ENCODE assay signal across 8 cellular contexts in genomic region chr6:107114213-107114871, GRCh38. TPM values are rescaled to one million over a fixed set of nuclear protein-coding genes. Genes with fewer than 3 reads are reported as not detected.
DNase-seq lines count a peak whose midpoint lies in the region; TF ChIP-seq lines count a peak whose summit lies in the region.

No MANE protein-coding gene starts in this region.

- TF ChIP-seq RAD21 in SK-N-SH (IDR thresholded peaks at IDR 0.05; ENCODE audit: low read length): peak; percentile 67

- H3K9me2 ChIP-seq in SK-N-SH: no peaks in the 10 kb centered on the region

- no peaks in the 10 kb centered on the region; the same call in 1 of the 2 replicates for H3K27me3 ChIP-seq in SK-N-SH (ENCODE audit: insufficient read depth)
- H3K27me3 ChIP-seq in ovary: no peaks in the 10 kb centered on the region
- H3K27me3 ChIP-seq in tibial nerve: no peaks in the 10 kb centered on the region

- TF ChIP-seq CTCF in LNCaP clone FGC (IDR thresholded peaks at IDR 0.05; ENCODE audit: control insufficient read depth, extremely low read depth, insufficient read depth) (peak; percentile 89), SK-N-SH (IDR thresholded peaks at IDR 0.05) (peak; percentile 72), ovary (IDR thresholded peaks at IDR 0.05) (peak; percentile 85 to 91 (median 90)), tibial nerve (IDR thresholded peaks at IDR 0.05) (peak; percentile 95 to 99 (median 97))

- H3K9me3 ChIP-seq in SK-N-SH: no peaks in the 10 kb centered on the region
- no peaks in the 10 kb centered on the region for H3K9me3 ChIP-seq in ovary
- no peaks in the 10 kb centered on the region for H3K9me3 ChIP-seq in tibial nerve

- intact Hi-C loops in head of caudate nucleus (cut with DNase I) (loop anchor here (2.0 kb wide), 1 partner anchor 86 kb away; the partner anchor contains the start of gene MTRES1), ovary (cut with DNase I) (loop anchor here in 1 of 4 donors (10.0 kb wide), 1 partner anchor 90 kb away; the partner anchor contains the start of gene MTRES1)

- peak overlapping the region; percentile 38; the same call in 1 of the 2 replicates for H3K9ac ChIP-seq in SK-N-SH

- H3K27me3 Mint-ChIP-seq in activated naive CD8-positive, alpha-beta T cell: no peaks in the 10 kb centered on the region

- H3F3A ChIP-seq in SK-N-SH (replicated peaks; ENCODE audit: insufficient read depth): peaks cover 7% of the 10 kb centered on the region

- peaks cover 18% of the 10 kb centered on the region for H3K4me1 Mint-ChIP-seq in activated naive CD8-positive, alpha-beta T cell (ENCODE audit: low read depth)

- H3K27ac Mint-ChIP-seq in activated naive CD8-positive, alpha-beta T cell: peak overlapping the region; percentile 68

- H3K4me1 ChIP-seq in SK-N-SH (ENCODE audit: control insufficient read depth in 1 of 2, insufficient read depth in 2 of 2, low read depth in 1 of 2, low read length in 1 of 2) (peaks cover 10 to 16% of the 10 kb centered on the region in 2 experiments; a peak in 2 of 4 replicates), ovary (ENCODE audit: insufficient read depth) (no peaks in the 10 kb centered on the region), tibial nerve (peaks cover 0 to 21% (median 11%) of the 10 kb centered on the region in 4 donors)

- H3K4me3 Mint-ChIP-seq in activated naive CD8-positive, alpha-beta T cell: peak overlapping the region; percentile 87

- no peaks in the 10 kb centered on the region for H3K9me3 Mint-ChIP-seq in activated naive CD8-positive, alpha-beta T cell (ENCODE audit: low read depth)

- H3K79me2 ChIP-seq in SK-N-SH (ENCODE audit: insufficient read depth): no peaks in the 10 kb centered on the region

- no peak; a peak in 1 of 4 replicates for TF ChIP-seq EP300 in SK-N-SH (IDR thresholded peaks at IDR 0.05; ENCODE audit: borderline replicate concordance in 1 of 2, low read depth in 1 of 2, low read length in 1 of 2)
- no peak for TF ChIP-seq EP300 in ovary (IDR thresholded peaks at IDR 0.05)
- peak in 1 of 2 donors; percentile 21 for TF ChIP-seq EP300 in tibial nerve (IDR thresholded peaks at IDR 0.05)

- no peaks in the 10 kb centered on the region for H4K20me1 ChIP-seq in SK-N-SH (ENCODE audit: insufficient read depth)

- peak overlapping the region; percentile 77; the same call in 1 of the 2 replicates for H2AFZ ChIP-seq in SK-N-SH (ENCODE audit: low read depth)

- POLR2A ChIA-PET in SK-N-SH (lab: Yijun Ruan, JAX): interaction anchor here (0.7 to 1.1 kb wide), 7 partner anchors 12 to 539 kb away, joined by 3 to 4 read pairs (median 4); partner anchors contain the start of gene MTRES1

- H3K4me3 ChIP-seq in LNCaP clone FGC (ENCODE audit: low read depth, low read length): peak overlapping the region; percentile 48
- peak overlapping the region; percentile 56 to 62 for H3K4me3 ChIP-seq in SK-N-SH (ENCODE audit: low read depth in 2 of 2, low read length in 1 of 2)
- peak overlapping the region; percentile 62 for H3K4me3 ChIP-seq in ovary
- peak overlapping the region; percentile 47 to 86 (median 68) for H3K4me3 ChIP-seq in tibial nerve

- TF ChIP-seq POLR2A in ovary (IDR thresholded peaks at IDR 0.05) (no peak), tibial nerve (IDR thresholded peaks at IDR 0.05) (no peak)

- H3K36me3 Mint-ChIP-seq in activated naive CD8-positive, alpha-beta T cell: peaks cover 2% of the 10 kb centered on the region

- H3K4me2 ChIP-seq in SK-N-SH: peak overlapping the region; percentile 65

- WGBS in SK-N-SH (ENCODE audit: low lambda C conversion rate): 17% methylated on average over 2 of the region's 104 CpGs
- WGBS in ovary, 3 donors: 0 to 1% (median 1%) methylated on average over 23 to 104 of the region's 104 CpGs
- 0 to 1% methylated on average over 11 to 46 of the region's 104 CpGs for WGBS in tibial nerve, 2 donors

- H3K36me3 ChIP-seq in SK-N-SH (replicated peaks in 1 of 2; ENCODE audit: control insufficient read depth in 1 of 2, insufficient read depth in 2 of 2, low read length in 1 of 2) (no peaks in the 10 kb centered on the region), ovary (no peaks in the 10 kb centered on the region), tibial nerve (no peaks in the 10 kb centered on the region)

- CTCF ChIA-PET in SK-N-SH (lab: Yijun Ruan, JAX): interaction anchor here (0.6 to 1.7 kb wide), 34 partner anchors 11 to 690 kb away, joined by 3 to 17 read pairs (median 4); partner anchors contain the start of genes MTRES1 and PDSS2

- H3K27ac ChIP-seq in SK-N-SH (ENCODE audit: low read depth in 2 of 2, low read length in 1 of 2) (peak overlapping the region; percentile 33 to 93; a peak in 3 of 4 replicates), ovary (peak overlapping the region; percentile 72 to 73), tibial nerve (peak overlapping the region in 3 of 4 donors; percentile 50 to 78 (median 63))

- DNase-seq in GF-D8 (lab: John Stamatoyannopoulos, UW) (peak; percentile 64), GOT3 (lab: John Stamatoyannopoulos, UW) (peak; percentile 45), LNCaP clone FGC (ENCODE audit: low read depth) (peak; percentile 50), SK-N-SH (peak; percentile 96), head of caudate nucleus (peak; percentile 39 to 93 (median 85)), ovary (peak; percentile 83 to 93 (median 90)), tibial nerve (ENCODE audit: low spot score in 2 of 2) (peak; percentile 61 to 65)

TF ChIP-seq in SK-N-SH, 30 proteins besides CTCF, POLR2A, EP300 and RAD21:
- TF ChIP-seq RFX5 (IDR thresholded peaks at IDR 0.05; ENCODE audit: low read length): 0 out of 2 replicates have a peak, but pooled peaks have one; percentile 26
- TF ChIP-seq NRF1 (IDR thresholded peaks at IDR 0.05; ENCODE audit: low read depth, low read length): no peak
- TF ChIP-seq RCOR1 (IDR thresholded peaks at IDR 0.05; ENCODE audit: low read length): 0 out of 2 replicates have a peak, but pooled peaks have one; percentile 43
- no peak for TF ChIP-seq POLR2AphosphoS5 (IDR thresholded peaks at IDR 0.05; ENCODE audit: low read depth, low read length)
- TF ChIP-seq PBX3 (IDR thresholded peaks at IDR 0.05): no peak
- TF ChIP-seq YY1 (IDR thresholded peaks at IDR 0.05; ENCODE audit: low read depth): no peak
- peak; percentile 53; the same call in 1 of the 2 replicates for TF ChIP-seq MAX (IDR thresholded peaks at IDR 0.05; ENCODE audit: low read depth)
- TF ChIP-seq TAF1 (IDR thresholded peaks at IDR 0.05; ENCODE audit: borderline replicate concordance, low read depth, low read length): 0 out of 2 replicates have a peak, but pooled peaks have one; percentile 22
- TF ChIP-seq CHD2 (IDR thresholded peaks at IDR 0.05; ENCODE audit: low read length, partially characterized antibody): peak; percentile 50
- TF ChIP-seq SIN3A (IDR thresholded peaks at IDR 0.05; ENCODE audit: borderline replicate concordance, low read depth, low read length): peak; percentile 80; the same call in 1 of the 2 replicates
- peak; percentile 75 for TF ChIP-seq SMC3 (IDR thresholded peaks at IDR 0.05; ENCODE audit: low read depth, low read length)
- TF ChIP-seq RXRA (IDR thresholded peaks at IDR 0.05; ENCODE audit: borderline replicate concordance, low read depth): no peak

RNA-seq across cellular contexts. Expression of gene BEND3, which starts 1.0 kb away (rescaled TPM):
- 0.93 and 1.0 TPM in 2 replicates for polyA plus RNA-seq in SK-N-SH (2012; rRNA removed)
- 0.80 and 1.1 TPM in 2 replicates for polyA plus RNA-seq in SK-N-SH (2012; cell fraction: cytosol; rRNA removed)
- polyA plus RNA-seq in SK-N-SH (2012; cell fraction: nucleus; rRNA removed): 1.4 and 1.8 TPM in 2 replicates
- total RNA-seq in ovary: 1 to 10 TPM in 6 of 7 donors, under 1 TPM in 1; 0.83 to 4.1 (median 3.0) TPM
- 1 to 10 TPM in 1 of 2 donors, under 1 TPM in 1; 0.61 to 1.0 TPM for polyA plus RNA-seq in ovary
- total RNA-seq in tibial nerve: 1 to 10 TPM; 1.3 to 2.7 (median 2.2) TPM

Comparison
In these comparisons a context has a peak if more than half of its experiments do, and no peak if none do; other contexts are left out.
1. Peak in every context shown above with its lines: DNase-seq, H3K4me3 ChIP-seq and H3K27ac ChIP-seq.
2. DNase-seq: peak in every context shown above with its lines; median percentile 96 in SK-N-SH; 90 in ovary; 85 in head of caudate nucleus; 64 in GF-D8; 63 in tibial nerve; 50 in LNCaP clone FGC; 45 in GOT3.